In genomic region chr1:19414490-19414889, GRCh38 we compare ENCODE assay signal across 15 cellular contexts.
DNase-seq lines count a peak whose midpoint lies in the region; ATAC-seq and TF ChIP-seq lines count a peak whose summit lies in the region.
"Had no signal": no experiment of that assay in that cellular context is flagged by ENCODE, and none has a peak within 500 bp of the region (broad histone marks: within the 10 kb centered on the region; RNA-seq: fewer than 3 reads in every experiment).

No MANE protein-coding gene starts in this region.

- no peak for DNase-seq in activated naive CD8-positive, alpha-beta T cell treated with anti-CD3 and anti-CD28 coated beads, Interleukin-2, amount 50 U/mL, for 24 hours
- DNase-seq in Right ventricle myocardium superior, result no peak
- no peak for DNase-seq in osteocyte (ENCODE audit: extremely low spot score, unreplicated experiment)
- no peak for DNase-seq in DMS79 (lab: John Stamatoyannopoulos, UW)
- DNase-seq in ureter (ENCODE audit: low spot score), result no peak
- DNase-seq: activated CD4-positive, alpha-beta T cell treated with anti-CD3 and anti-CD28 coated beads for 48 hours; NCI-H345; SHP77 treated with DMSO at 0.1 percent for 48 hours; small intestine had no signal

- intact Hi-C loops in Right ventricle myocardium superior (cut with DNase I), result no loop called here

- no peak overlapping the region for H3K4me3 ChIP-seq in urinary bladder (ENCODE audit: low read depth, low read length)
- H3K4me3 ChIP-seq: A549 had no signal

- TF ChIP-seq CTCF in osteocyte (IDR thresholded peaks at IDR 0.05), result no peak

- H3K36me3 Mint-ChIP-seq in activated naive CD8-positive, alpha-beta T cell, result peaks cover 7% of the 10 kb centered on the region
- H3K36me3 Mint-ChIP-seq in activated naive CD8-positive, alpha-beta T cell treated with anti-CD3 and anti-CD28 coated beads, Interleukin-2, amount 50 U/mL, for 24 hours (ENCODE audit: low read depth), result peaks cover 41% of the 10 kb centered on the region
- peaks cover 46% of the 10 kb centered on the region for H3K36me3 Mint-ChIP-seq in osteocyte (ENCODE audit: unreplicated experiment)

- H3K27ac Mint-ChIP-seq in activated naive CD8-positive, alpha-beta T cell, result peak overlapping the region; percentile 75
- no peak overlapping the region for H3K27ac Mint-ChIP-seq in activated naive CD8-positive, alpha-beta T cell treated with anti-CD3 and anti-CD28 coated beads, Interleukin-2, amount 50 U/mL, for 24 hours
- H3K27ac Mint-ChIP-seq in osteocyte (ENCODE audit: unreplicated experiment), result peak overlapping the region; percentile 77

- H3K27ac ChIP-seq in urinary bladder (ENCODE audit: low read depth), result peak overlapping the region; percentile 61
- H3K27ac ChIP-seq: A549, KMS-11 had no signal

- H3K27me3 Mint-ChIP-seq in activated naive CD8-positive, alpha-beta T cell, result no peaks in the 10 kb centered on the region
- no peaks in the 10 kb centered on the region for H3K27me3 Mint-ChIP-seq in activated naive CD8-positive, alpha-beta T cell treated with anti-CD3 and anti-CD28 coated beads, Interleukin-2, amount 50 U/mL, for 24 hours
- no peaks in the 10 kb centered on the region for H3K27me3 Mint-ChIP-seq in osteocyte (ENCODE audit: unreplicated experiment)

- H3K4me3 Mint-ChIP-seq in activated naive CD8-positive, alpha-beta T cell, result no peak overlapping the region
- H3K4me3 Mint-ChIP-seq in activated naive CD8-positive, alpha-beta T cell treated with anti-CD3 and anti-CD28 coated beads, Interleukin-2, amount 50 U/mL, for 24 hours, result no peak overlapping the region
- H3K4me3 Mint-ChIP-seq in osteocyte (ENCODE audit: unreplicated experiment), result no peak overlapping the region

- peaks cover 8% of the 10 kb centered on the region for H3K4me1 ChIP-seq in urinary bladder (ENCODE audit: insufficient read depth)
- H3K4me1 ChIP-seq: A549 had no signal

- 16% methylated on average over 2 of the region's 2 CpGs for WGBS in urinary bladder

- peaks cover 71% of the 10 kb centered on the region for H3K4me1 Mint-ChIP-seq in activated naive CD8-positive, alpha-beta T cell (ENCODE audit: low read depth)
- H3K4me1 Mint-ChIP-seq in activated naive CD8-positive, alpha-beta T cell treated with anti-CD3 and anti-CD28 coated beads, Interleukin-2, amount 50 U/mL, for 24 hours, result peaks cover 58% of the 10 kb centered on the region
- H3K4me1 Mint-ChIP-seq in osteocyte (ENCODE audit: unreplicated experiment), result peaks cover 49% of the 10 kb centered on the region

- no peaks in the 10 kb centered on the region for H3K9me3 Mint-ChIP-seq in activated naive CD8-positive, alpha-beta T cell (ENCODE audit: low read depth)
- no peaks in the 10 kb centered on the region for H3K9me3 Mint-ChIP-seq in activated naive CD8-positive, alpha-beta T cell treated with anti-CD3 and anti-CD28 coated beads, Interleukin-2, amount 50 U/mL, for 24 hours
- H3K9me3 Mint-ChIP-seq in osteocyte (ENCODE audit: unreplicated experiment), result no peaks in the 10 kb centered on the region

- ATAC-seq in activated naive CD8-positive, alpha-beta T cell treated with anti-CD3 and anti-CD28 coated beads, Interleukin-2, amount 50 U/mL, for 24 hours, result no peak
- ATAC-seq in Right ventricle myocardium superior (ENCODE audit: poor library complexity) (peak; percentile 64), HG02610 (IDR thresholded peaks at IDR 0.05; ENCODE audit: unreplicated experiment) (no peak)
- ATAC-seq: A549, left colon had no signal

- peaks cover 2% of the 10 kb centered on the region for H3K36me3 ChIP-seq in urinary bladder (ENCODE audit: insufficient read depth)
